ENCODE assay signal across 1 cellular context in genomic region chr20:56417911-56418310, GRCh38.
A peak's percentile ranks its signal among the peaks of the same experiment; 100 is the strongest.
TF ChIP-seq lines count a peak whose summit lies in the region.

No MANE protein-coding gene starts in this region.

TF ChIP-seq in HepG2, 621 proteins besides CTCF, POLR2A, EP300 and RAD21 (continues in another document):
- no peak for TF ChIP-seq HOXD1 (CRISPR knock-in tag; IDR thresholded peaks at IDR 0.05)
- TF ChIP-seq POLR2G (IDR thresholded peaks at IDR 0.05; ENCODE audit: low read depth, low read length), result no peak
- TF ChIP-seq TP53 (CRISPR knock-in tag; conservative IDR thresholded peaks at IDR 0.05), result no peak
- TF ChIP-seq ZNF607 (CRISPR knock-in tag; IDR thresholded peaks at IDR 0.05; ENCODE audit: borderline replicate concordance), result no peak
- TF ChIP-seq ZFY (CRISPR knock-in tag; IDR thresholded peaks at IDR 0.05), result no peak
- TF ChIP-seq YEATS2 (CRISPR knock-in tag; IDR thresholded peaks at IDR 0.05; ENCODE audit: borderline replicate concordance), result no peak
- no peak for TF ChIP-seq FOXA1 (IDR thresholded peaks at IDR 0.05)
- 0 out of 2 replicates have a peak, but pooled peaks have one; percentile 32 for TF ChIP-seq FOXA1 (CRISPR knock-in tag; IDR thresholded peaks at IDR 0.05)
- no peak for TF ChIP-seq FOXP1 (IDR thresholded peaks at IDR 0.05)
- TF ChIP-seq FOXP1 (CRISPR knock-in tag; IDR thresholded peaks at IDR 0.05), result no peak
- no peak for TF ChIP-seq ESRRA (CRISPR knock-in tag; IDR thresholded peaks at IDR 0.05; ENCODE audit: low read depth)
- peak; percentile 36; the same call in 1 of the 2 replicates for TF ChIP-seq FOSL2 (CRISPR knock-in tag; IDR thresholded peaks at IDR 0.05)
- peak; percentile 49 for TF ChIP-seq TEAD3 (CRISPR knock-in tag; optimal IDR thresholded peaks at IDR 0.05; ENCODE audit: borderline replicate concordance)
- TF ChIP-seq ZNF784 (CRISPR knock-in tag; IDR thresholded peaks at IDR 0.05; ENCODE audit: borderline replicate concordance), result no peak
- TF ChIP-seq ZBTB37 (CRISPR knock-in tag; IDR thresholded peaks at IDR 0.05), result no peak
- peak; percentile 81; the same call in 1 of the 2 replicates for TF ChIP-seq ZKSCAN5 (CRISPR knock-in tag; IDR thresholded peaks at IDR 0.05)
- TF ChIP-seq CSRNP2 (CRISPR knock-in tag; conservative IDR thresholded peaks at IDR 0.05; ENCODE audit: low read depth), result no peak
- no peak for TF ChIP-seq ZBTB1 (CRISPR knock-in tag; IDR thresholded peaks at IDR 0.05; ENCODE audit: borderline replicate concordance)
- TF ChIP-seq ZNF646 (CRISPR knock-in tag; IDR thresholded peaks at IDR 0.05), result no peak
- no peak for TF ChIP-seq RARG (CRISPR knock-in tag; IDR thresholded peaks at IDR 0.05; ENCODE audit: low read depth)
- TF ChIP-seq ZNF569 (CRISPR knock-in tag; IDR thresholded peaks at IDR 0.05; ENCODE audit: borderline replicate concordance), result no peak
- no peak for TF ChIP-seq JUN (CRISPR knock-in tag; IDR thresholded peaks at IDR 0.05)
- TF ChIP-seq, protein P1, sequence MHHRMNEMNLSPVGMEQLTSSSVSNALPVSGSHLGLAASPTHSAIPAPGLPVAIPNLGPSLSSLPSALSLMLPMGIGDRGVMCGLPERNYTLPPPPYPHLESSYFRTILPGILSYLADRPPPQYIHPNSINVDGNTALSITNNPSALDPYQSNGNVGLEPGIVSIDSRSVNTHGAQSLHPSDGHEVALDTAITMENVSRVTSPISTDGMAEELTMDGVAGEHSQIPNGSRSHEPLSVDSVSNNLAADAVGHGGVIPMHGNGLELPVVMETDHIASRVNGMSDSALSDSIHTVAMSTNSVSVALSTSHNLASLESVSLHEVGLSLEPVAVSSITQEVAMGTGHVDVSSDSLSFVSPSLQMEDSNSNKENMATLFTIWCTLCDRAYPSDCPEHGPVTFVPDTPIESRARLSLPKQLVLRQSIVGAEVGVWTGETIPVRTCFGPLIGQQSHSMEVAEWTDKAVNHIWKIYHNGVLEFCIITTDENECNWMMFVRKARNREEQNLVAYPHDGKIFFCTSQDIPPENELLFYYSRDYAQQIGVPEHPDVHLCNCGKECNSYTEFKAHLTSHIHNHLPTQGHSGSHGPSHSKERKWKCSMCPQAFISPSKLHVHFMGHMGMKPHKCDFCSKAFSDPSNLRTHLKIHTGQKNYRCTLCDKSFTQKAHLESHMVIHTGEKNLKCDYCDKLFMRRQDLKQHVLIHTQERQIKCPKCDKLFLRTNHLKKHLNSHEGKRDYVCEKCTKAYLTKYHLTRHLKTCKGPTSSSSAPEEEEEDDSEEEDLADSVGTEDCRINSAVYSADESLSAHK (CRISPR knock-in tag; IDR thresholded peaks at IDR 0.05; ENCODE audit: borderline replicate concordance), result no peak
- TF ChIP-seq MBD4 (IDR thresholded peaks at IDR 0.05; ENCODE audit: borderline replicate concordance, low read length), result no peak
- TF ChIP-seq, protein P2, sequence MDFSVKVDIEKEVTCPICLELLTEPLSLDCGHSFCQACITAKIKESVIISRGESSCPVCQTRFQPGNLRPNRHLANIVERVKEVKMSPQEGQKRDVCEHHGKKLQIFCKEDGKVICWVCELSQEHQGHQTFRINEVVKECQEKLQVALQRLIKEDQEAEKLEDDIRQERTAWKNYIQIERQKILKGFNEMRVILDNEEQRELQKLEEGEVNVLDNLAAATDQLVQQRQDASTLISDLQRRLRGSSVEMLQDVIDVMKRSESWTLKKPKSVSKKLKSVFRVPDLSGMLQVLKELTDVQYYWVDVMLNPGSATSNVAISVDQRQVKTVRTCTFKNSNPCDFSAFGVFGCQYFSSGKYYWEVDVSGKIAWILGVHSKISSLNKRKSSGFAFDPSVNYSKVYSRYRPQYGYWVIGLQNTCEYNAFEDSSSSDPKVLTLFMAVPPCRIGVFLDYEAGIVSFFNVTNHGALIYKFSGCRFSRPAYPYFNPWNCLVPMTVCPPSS (IDR thresholded peaks at IDR 0.05), result no peak
- TF ChIP-seq ZNF205 (CRISPR knock-in tag; IDR thresholded peaks at IDR 0.05), result no peak
- TF ChIP-seq MATR3 (CRISPR knock-in tag; IDR thresholded peaks at IDR 0.05), result no peak
- no peak for TF ChIP-seq NONO (IDR thresholded peaks at IDR 0.05)
- no peak for TF ChIP-seq NONO (CRISPR knock-in tag; conservative IDR thresholded peaks at IDR 0.05)
- TF ChIP-seq ARID2 (CRISPR knock-in tag; IDR thresholded peaks at IDR 0.05; ENCODE audit: borderline replicate concordance), result no peak
- TF ChIP-seq ZNF331 (CRISPR knock-in tag; IDR thresholded peaks at IDR 0.05), result no peak
- no peak for TF ChIP-seq MED13 (CRISPR knock-in tag; IDR thresholded peaks at IDR 0.05)
- TF ChIP-seq KMT2A (CRISPR knock-in tag; IDR thresholded peaks at IDR 0.05), result no peak
- no peak for TF ChIP-seq PLSCR1 (CRISPR knock-in tag; IDR thresholded peaks at IDR 0.05; ENCODE audit: borderline replicate concordance)
- no peak for TF ChIP-seq CHD2 (IDR thresholded peaks at IDR 0.05; ENCODE audit: low read depth, low read length)
- no peak for TF ChIP-seq EEA1 (CRISPR knock-in tag; IDR thresholded peaks at IDR 0.05; ENCODE audit: borderline replicate concordance)
- TF ChIP-seq, protein P3, sequence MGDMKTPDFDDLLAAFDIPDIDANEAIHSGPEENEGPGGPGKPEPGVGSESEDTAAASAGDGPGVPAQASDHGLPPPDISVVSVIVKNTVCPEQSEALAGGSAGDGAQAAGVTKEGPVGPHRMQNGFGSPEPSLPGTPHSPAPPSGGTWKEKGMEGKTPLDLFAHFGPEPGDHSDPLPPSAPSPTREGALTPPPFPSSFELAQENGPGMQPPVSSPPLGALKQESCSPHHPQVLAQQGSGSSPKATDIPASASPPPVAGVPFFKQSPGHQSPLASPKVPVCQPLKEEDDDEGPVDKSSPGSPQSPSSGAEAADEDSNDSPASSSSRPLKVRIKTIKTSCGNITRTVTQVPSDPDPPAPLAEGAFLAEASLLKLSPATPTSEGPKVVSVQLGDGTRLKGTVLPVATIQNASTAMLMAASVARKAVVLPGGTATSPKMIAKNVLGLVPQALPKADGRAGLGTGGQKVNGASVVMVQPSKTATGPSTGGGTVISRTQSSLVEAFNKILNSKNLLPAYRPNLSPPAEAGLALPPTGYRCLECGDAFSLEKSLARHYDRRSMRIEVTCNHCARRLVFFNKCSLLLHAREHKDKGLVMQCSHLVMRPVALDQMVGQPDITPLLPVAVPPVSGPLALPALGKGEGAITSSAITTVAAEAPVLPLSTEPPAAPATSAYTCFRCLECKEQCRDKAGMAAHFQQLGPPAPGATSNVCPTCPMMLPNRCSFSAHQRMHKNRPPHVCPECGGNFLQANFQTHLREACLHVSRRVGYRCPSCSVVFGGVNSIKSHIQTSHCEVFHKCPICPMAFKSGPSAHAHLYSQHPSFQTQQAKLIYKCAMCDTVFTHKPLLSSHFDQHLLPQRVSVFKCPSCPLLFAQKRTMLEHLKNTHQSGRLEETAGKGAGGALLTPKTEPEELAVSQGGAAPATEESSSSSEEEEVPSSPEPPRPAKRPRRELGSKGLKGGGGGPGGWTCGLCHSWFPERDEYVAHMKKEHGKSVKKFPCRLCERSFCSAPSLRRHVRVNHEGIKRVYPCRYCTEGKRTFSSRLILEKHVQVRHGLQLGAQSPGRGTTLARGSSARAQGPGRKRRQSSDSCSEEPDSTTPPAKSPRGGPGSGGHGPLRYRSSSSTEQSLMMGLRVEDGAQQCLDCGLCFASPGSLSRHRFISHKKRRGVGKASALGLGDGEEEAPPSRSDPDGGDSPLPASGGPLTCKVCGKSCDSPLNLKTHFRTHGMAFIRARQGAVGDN (CRISPR knock-in tag; IDR thresholded peaks at IDR 0.05), result no peak
- no peak for TF ChIP-seq PAXIP1 (CRISPR knock-in tag; conservative IDR thresholded peaks at IDR 0.05)
- no peak for TF ChIP-seq KAT7 (CRISPR knock-in tag; IDR thresholded peaks at IDR 0.05; ENCODE audit: borderline replicate concordance)
